In the genomic region with DNA sequence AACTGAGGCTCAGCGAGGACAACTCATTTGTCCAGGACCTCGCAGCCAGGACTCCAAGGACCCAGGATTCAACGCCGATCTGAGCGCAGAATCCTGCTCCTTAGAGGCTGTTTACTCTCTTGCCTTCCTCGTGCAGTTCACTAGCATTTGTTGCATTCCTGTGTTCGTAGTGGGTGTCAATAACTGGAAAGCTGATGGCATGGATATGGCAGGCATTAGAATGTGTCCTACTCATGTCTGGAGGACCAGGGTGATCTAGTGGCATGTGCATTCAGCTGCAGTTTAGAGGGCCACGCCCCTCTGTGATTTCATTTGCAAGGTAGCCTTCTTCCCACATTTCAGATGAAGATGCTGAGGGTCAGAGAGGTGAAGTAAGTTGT, we compare ENCODE assay signal across 8 cellular contexts. TPM values are rescaled to one million over a fixed set of nuclear protein-coding genes. Genes with fewer than 3 reads are reported as not detected.
A peak's percentile ranks its signal among the peaks of the same experiment; 100 is the strongest.
DNase-seq lines count a peak whose midpoint lies in the region; ATAC-seq and TF ChIP-seq lines count a peak whose summit lies in the region.

No MANE protein-coding gene starts in this region.

- CTCF ChIA-PET in Calu3 (lab: Charles Lee): interaction anchor here (1.0 kb wide), 2 partner anchors 18 to 133 kb away, joined by 3 read pairs; no protein-coding TSS in a partner anchor
- CTCF ChIA-PET in Panc1 (lab: Charles Lee): no interaction called here
- CTCF ChIA-PET in RWPE1 (lab: Yijun Ruan, JAX): interaction anchor here (0.7 kb wide), 1 partner anchor 79 kb away, joined by 6 read pairs; no protein-coding TSS in a partner anchor

- H3K27me3 Mint-ChIP-seq in Calu3 (ENCODE audit: unreplicated experiment): peaks cover 100% of the 10 kb centered on the region

- H3K4me3 Mint-ChIP-seq in Calu3 (ENCODE audit: low read depth, unreplicated experiment): peak overlapping the region; percentile 86

- in situ Hi-C loops in Panc1 (cut with HindIII; ENCODE audit: low pct_unique_long_range_greater_than_20kb, low sequenced_read_pairs): no loop called here

- H3K27ac ChIP-seq in Panc1 (ENCODE audit: low read length) (no peak overlapping the region), prostate gland (peak overlapping the region; percentile 85), RWPE1 (no peak overlapping the region)

- peak overlapping the region; percentile 53 for H3K27ac Mint-ChIP-seq in Calu3 (ENCODE audit: unreplicated experiment)

- intact Hi-C loops in Calu3 (cut with micrococcal nuclease; ENCODE audit: unreplicated experiment): no loop called here
- intact Hi-C loops in Panc1 (cut with micrococcal nuclease; ENCODE audit: unreplicated experiment): no loop called here
- intact Hi-C loops in prostate gland (cut with DNase I): loop anchor here (5.0 to 10.0 kb wide), 2 partner anchors 92 to 515 kb away; no protein-coding TSS in a partner anchor

- no peak for TF ChIP-seq POLR2A in prostate gland (IDR thresholded peaks at IDR 0.05)

- H3K9me3 ChIP-seq in Panc1 (ENCODE audit: control insufficient read depth, insufficient read depth, low read depth, low read length) (no peaks in the 10 kb centered on the region), prostate gland (no peaks in the 10 kb centered on the region)

- peaks cover 17% of the 10 kb centered on the region for H3K36me3 Mint-ChIP-seq in Calu3 (ENCODE audit: insufficient read depth, unreplicated experiment)

- no peaks in the 10 kb centered on the region for H3K36me3 ChIP-seq in Panc1 (ENCODE audit: control insufficient read depth, insufficient read depth, low read length)
- no peaks in the 10 kb centered on the region for H3K36me3 ChIP-seq in prostate gland

- TF ChIP-seq CTCF in Calu3 (IDR thresholded peaks at IDR 0.05; ENCODE audit: unreplicated experiment) (no peak), Panc1 (IDR thresholded peaks at IDR 0.05) (no peak), fibroblast of pulmonary artery (IDR thresholded peaks at IDR 0.05; ENCODE audit: low read length, missing control alignments) (no peak), prostate gland (IDR thresholded peaks at IDR 0.05) (no peak), RWPE1 (conservative IDR thresholded peaks at IDR 0.05; ENCODE audit: low read depth) (no peak)

- H3K9me3 Mint-ChIP-seq in Calu3 (ENCODE audit: low read depth, unreplicated experiment): no peaks in the 10 kb centered on the region

- peak; percentile 41 for ATAC-seq in Panc1

- no peaks in the 10 kb centered on the region for H3K27me3 ChIP-seq in Panc1 (ENCODE audit: control insufficient read depth, insufficient read depth, low read length)
- H3K27me3 ChIP-seq in prostate gland (replicated peaks; ENCODE audit: insufficient read depth): no peaks in the 10 kb centered on the region

- no peak for DNase-seq in Calu3
- DNase-seq in Panc1 (ENCODE audit: low read depth, low spot score): no peak
- no peak for DNase-seq in fibroblast of pulmonary artery (ENCODE audit: low read depth)
- DNase-seq in prostate gland (ENCODE audit: low spot score): no peak
- no peak for DNase-seq in NCI-H226
- DNase-seq in NCI-H2107 treated with DMSO at 0.1 percent for 48 hours (lab: John Stamatoyannopoulos, UW; ENCODE audit: unreplicated experiment): no peak
- DNase-seq in NCI-H1048 (lab: John Stamatoyannopoulos, UW): no peak
- no peak for DNase-seq in RWPE1 (ENCODE audit: low spot score)

- 23% methylated on average over 8 of the region's 8 CpGs for WGBS in prostate gland

- peak overlapping the region; percentile 55 to 77 for H3K4me3 ChIP-seq in Panc1 (ENCODE audit: low read depth in 2 of 2, low read length in 2 of 2)
- peak overlapping the region; percentile 67 for H3K4me3 ChIP-seq in fibroblast of pulmonary artery (replicated peaks; ENCODE audit: low read depth, low read length)
- peak overlapping the region; percentile 48 to 49 for H3K4me3 ChIP-seq in prostate gland

- H3K4me1 ChIP-seq in Panc1 (ENCODE audit: control insufficient read depth, insufficient read depth, low read length) (peaks cover 11% of the 10 kb centered on the region), prostate gland (replicated peaks) (peaks cover 3% of the 10 kb centered on the region)

- BruUV-seq in Calu3 (replicated peaks; lab: Mats Ljungman, UMichigan) (TSS peak; percentile 75), Panc1 (replicated peaks; lab: Mats Ljungman, UMichigan) (TSS peak; percentile 81)

- H3K4me1 Mint-ChIP-seq in Calu3 (ENCODE audit: low read depth, unreplicated experiment): peaks cover 24% of the 10 kb centered on the region

- POLR2A ChIA-PET in Panc1 (lab: Charles Lee): interaction anchor here (0.6 kb wide), 2 partner anchors 127 to 178 kb away, joined by 3 to 4 read pairs; no protein-coding TSS in a partner anchor
- POLR2A ChIA-PET in RWPE1 (lab: Yijun Ruan, JAX; ENCODE audit: low non-redundant PET): interaction anchor here (0.5 to 1.7 kb wide), 2 partner anchors 18 to 24 kb away, joined by 4 to 8 read pairs; no protein-coding TSS in a partner anchor

RNA-seq across cellular contexts. Expression of a gene that starts 0.5 kb away (rescaled TPM):
- total RNA-seq in Calu3 (2022) (5.9 and 6.5 TPM in 2 replicates), Panc1 (2021; ENCODE audit: unreplicated experiment) (12.9 TPM), prostate gland (100 to 1,000 TPM; 186 to 226 TPM)
- polyA plus RNA-seq in Panc1 (2012; ENCODE audit: insufficient read length): 5.1 TPM

Comparison
In these comparisons a context has a peak if more than half of its experiments do, and no peak if none do; other contexts are left out.
1. H3K27ac ChIP-seq: peak in prostate gland (2 of 2); none in Panc1 (single experiment) and RWPE1 (single experiment).
2. RNA of a gene that starts 0.5 kb away (total RNA-seq): 186 to 226 TPM in prostate gland; 12.9 TPM in Panc1 (single experiment) and 5.9 to 6.5 TPM in Calu3; every median in the first group is over 10 times any median in the second.
3. Peak in every context shown above with its lines, with median percentiles within 50 percentile points of each other: H3K4me3 ChIP-seq.